ENCODE assay signal across 10 cellular contexts in the genomic region with DNA sequence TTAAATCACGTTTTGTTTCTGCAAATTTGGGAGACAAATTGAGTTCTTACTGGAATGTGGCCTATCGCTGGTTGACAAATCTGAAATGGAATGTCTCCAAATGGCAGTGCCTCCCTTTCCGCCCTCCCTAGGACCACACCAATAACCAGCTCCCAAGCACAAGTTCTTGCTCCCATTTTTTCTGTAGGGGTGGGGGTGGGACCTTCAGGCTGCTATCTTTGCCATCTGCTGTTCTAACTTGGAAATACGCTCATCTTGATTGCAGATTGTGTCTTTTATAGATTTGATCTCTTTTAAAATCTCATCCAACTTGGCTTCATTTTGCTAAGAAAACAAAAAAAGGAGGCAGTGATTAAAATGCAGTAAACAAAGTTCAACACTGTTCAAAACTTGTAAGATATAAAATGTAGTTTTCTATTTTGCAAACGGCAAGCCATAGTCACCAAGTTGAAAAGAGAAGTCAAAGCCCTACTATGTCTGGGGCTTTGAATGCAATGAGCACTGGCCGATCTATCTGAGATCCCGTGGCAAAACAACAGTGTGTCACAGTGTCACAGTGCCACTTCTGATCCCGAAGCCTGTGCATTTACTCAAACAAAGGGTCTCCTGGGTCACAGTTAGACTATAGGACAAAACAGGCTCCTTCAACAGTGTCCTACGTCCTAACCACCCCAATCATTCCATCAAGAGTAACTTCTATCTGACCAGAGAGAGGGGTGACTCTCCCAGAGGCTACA. TPM values are rescaled to one million over a fixed set of nuclear protein-coding genes. Genes with fewer than 3 reads are reported as not detected.
A peak's percentile ranks its signal among the peaks of the same experiment; 100 is the strongest.
DNase-seq lines count a peak whose midpoint lies in the region; TF ChIP-seq lines count a peak whose summit lies in the region.
"Had no signal": no experiment of that assay in that cellular context is flagged by ENCODE, and none has a peak within 500 bp of the region (broad histone marks: within the 10 kb centered on the region; RNA-seq: fewer than 3 reads in every experiment).

No MANE protein-coding gene starts in this region.

- peak overlapping the region; percentile 68 for H3K9ac ChIP-seq in skeletal muscle satellite cell (ENCODE audit: low read depth, low read length)
- H3K9ac ChIP-seq: KMS-11 had no signal

- in situ Hi-C loops in HAP-1 (cut with MboI; ENCODE audit: low sequenced_read_pairs), result no loop called here

- TF ChIP-seq POLR2A in esophagus squamous epithelium (IDR thresholded peaks at IDR 0.05), result no peak

- no peak for TF ChIP-seq CTCF in esophagus squamous epithelium (IDR thresholded peaks at IDR 0.05)

- no peaks in the 10 kb centered on the region for H3K36me3 ChIP-seq in SJSA1
- H3K36me3 ChIP-seq in esophagus squamous epithelium, result peaks cover 7 to 83% (median 21%) of the 10 kb centered on the region in 3 donors
- peaks cover 75% of the 10 kb centered on the region for H3K36me3 ChIP-seq in skeletal muscle satellite cell (ENCODE audit: insufficient read depth, low read length)
- peaks cover 29% of the 10 kb centered on the region for H3K36me3 ChIP-seq in HAP-1 (replicated peaks)

- 70 to 73% methylated on average over 9 of the region's 9 CpGs for WGBS in esophagus squamous epithelium, 2 donors

- peaks cover 66% of the 10 kb centered on the region for H3K27me3 ChIP-seq in SJSA1 (replicated peaks)
- H3K27me3 ChIP-seq in esophagus squamous epithelium, result no peaks in the 10 kb centered on the region
- H3K27me3 ChIP-seq in skeletal muscle satellite cell (ENCODE audit: control insufficient read depth, insufficient read depth, low read length), result no peaks in the 10 kb centered on the region
- H3K27me3 ChIP-seq in HAP-1 (ENCODE audit: low read depth), result no peaks in the 10 kb centered on the region

- peak; percentile 20 for DNase-seq in D341Med (ENCODE audit: low spot score)
- DNase-seq in SJSA1 (ENCODE audit: low read depth in 1 of 2, low spot score in 2 of 2), result peak; percentile 82 to 85
- no peak for DNase-seq in esophagus squamous epithelium (lab: John Stamatoyannopoulos, UW)
- no peak for DNase-seq in GM19238 (ENCODE audit: insufficient read length, low spot score)
- DNase-seq in SK-N-DZ (ENCODE audit: low spot score), result no peak
- DNase-seq in HAP-1 (ENCODE audit: low spot score in 2 of 2), result no peak
- DNase-seq: NCI-H69; stimulated activated CD4-positive, alpha-beta T cell treated with anti-CD3 and anti-CD28 coated beads, Interleukin-12 subunit alpha, Interleukin-12 subunit beta, amount 100 ng/mL, for 4 hours had no signal

- H3K4me1 ChIP-seq in SJSA1 (replicated peaks) (peaks cover 46% of the 10 kb centered on the region), esophagus squamous epithelium (peaks cover 0 to 59% (median 13%) of the 10 kb centered on the region in 3 donors), skeletal muscle satellite cell (ENCODE audit: control insufficient read depth, insufficient read depth, low read length) (peaks cover 91% of the 10 kb centered on the region), HAP-1 (no peaks in the 10 kb centered on the region)

- H3K27ac ChIP-seq in SJSA1, result no peak overlapping the region
- H3K27ac ChIP-seq in esophagus squamous epithelium, result peak overlapping the region in 3 of 4 donors; percentile 21 to 66 (median 32)
- H3K27ac ChIP-seq: KMS-11 had no signal

- H3K4me3 ChIP-seq in SJSA1 (no peak overlapping the region), esophagus squamous epithelium (no peak overlapping the region), skeletal muscle satellite cell (ENCODE audit: low read length) (no peak overlapping the region), HAP-1 (no peak overlapping the region)

- H3K9me3 ChIP-seq in SJSA1 (replicated peaks), result peaks cover 3% of the 10 kb centered on the region; the same call in 1 of the 2 replicates
- no peaks in the 10 kb centered on the region for H3K9me3 ChIP-seq in esophagus squamous epithelium
- H3K9me3 ChIP-seq in skeletal muscle satellite cell (replicated peaks; ENCODE audit: low read length), result no peaks in the 10 kb centered on the region
- no peaks in the 10 kb centered on the region for H3K9me3 ChIP-seq in HAP-1

- intact Hi-C loops in esophagus squamous epithelium (cut with DNase I), result no loop called here

- H3K4me2 ChIP-seq in skeletal muscle satellite cell (ENCODE audit: low read length), result no peak overlapping the region
- H3K4me2 ChIP-seq: KMS-11 had no signal

RNA-seq across cellular contexts. Expression of gene SELPLG, which starts 13.7 kb away (rescaled TPM):
- 2.1 and 2.9 TPM in 2 replicates for total RNA-seq in SJSA1 (2014; rRNA removed; shearing (Covaris generic))
- 10 to 100 TPM in 1 of 4 donors, 1 to 10 TPM in 3; 2.5 to 10.1 (median 5.6) TPM for total RNA-seq in esophagus squamous epithelium
- total RNA-seq in skeletal muscle satellite cell (2012; rRNA removed), result 0.76 and 0.87 TPM in 2 replicates
- not detected in 2 replicates for polyA plus RNA-seq in SK-N-DZ (2014; cell fraction: cytosol; rRNA removed)
- polyA plus RNA-seq in SK-N-DZ (2014; cell fraction: nucleus; rRNA removed), result not detected in 2 replicates

RNA-seq across cellular contexts. Expression of gene TMEM119, which starts 49.5 kb away (rescaled TPM):
- 225 and 311 TPM in 2 replicates for total RNA-seq in SJSA1 (2014; rRNA removed; shearing (Covaris generic))
- total RNA-seq in esophagus squamous epithelium, result 1 to 10 TPM in 3 of 4 donors, under 1 TPM in 1; 0.08 to 4.8 (median 2.0) TPM
- total RNA-seq in skeletal muscle satellite cell (2012; rRNA removed), result 37.0 and 48.7 TPM in 2 replicates
- 55.3 and 62.2 TPM in 2 replicates for polyA plus RNA-seq in SK-N-DZ (2014; cell fraction: cytosol; rRNA removed)
- polyA plus RNA-seq in SK-N-DZ (2014; cell fraction: nucleus; rRNA removed), result 20.9 and 21.2 TPM in 2 replicates

Comparison
In these comparisons a context has a peak if more than half of its experiments do, and no peak if none do; other contexts are left out.
1. DNase-seq: peak in D341Med (single experiment) and SJSA1 (2 of 2); none in esophagus squamous epithelium (single experiment), GM19238 (single experiment), SK-N-DZ (single experiment) and HAP-1 (0 of 2).
2. RNA of gene TMEM119, which starts 49.5 kb away (total RNA-seq): 225 to 311 TPM in SJSA1; 0.08 to 4.8 TPM in esophagus squamous epithelium; every median in the first group is over 10 times any median in the second.